ENCODE assay signal across 27 cellular contexts in the genomic region with DNA sequence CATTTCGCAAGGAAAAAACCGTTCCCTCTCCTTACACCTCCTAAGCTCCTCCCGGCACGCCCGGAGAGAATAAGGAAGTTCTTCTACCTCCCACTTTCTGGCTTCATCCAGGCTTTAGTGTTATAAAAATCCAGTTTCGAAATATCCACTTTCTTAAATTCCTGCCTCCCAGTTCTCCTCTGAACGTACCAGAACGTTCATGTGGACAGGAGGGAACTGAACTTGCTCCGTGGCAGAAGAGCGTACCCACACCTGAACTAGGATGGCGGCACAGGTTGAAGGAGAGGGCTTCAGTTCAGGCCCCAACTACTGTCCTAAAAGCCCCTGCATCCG. TPM values are rescaled to one million over a fixed set of nuclear protein-coding genes. Genes with fewer than 3 reads are reported as not detected.
DNase-seq lines count a peak whose midpoint lies in the region; ATAC-seq and TF ChIP-seq lines count a peak whose summit lies in the region.
"Had no signal": no experiment of that assay in that cellular context is flagged by ENCODE, and none has a peak within 500 bp of the region (broad histone marks: within the 10 kb centered on the region; RNA-seq: fewer than 3 reads in every experiment).

No MANE protein-coding gene starts in this region.

- H4K91ac ChIP-seq in neuronal stem cell (ENCODE audit: low read depth, low read length, poor library complexity): no peak overlapping the region

- peak overlapping the region; percentile 94 for H3K18ac ChIP-seq in neuronal stem cell (ENCODE audit: low read length)

- H3K4me1 ChIP-seq in iPS-18a (ENCODE audit: control insufficient read depth, low read depth, low read length): peaks cover 37% of the 10 kb centered on the region
- peaks cover 0 to 30% of the 10 kb centered on the region in 2 donors for H3K4me1 ChIP-seq in neuronal stem cell (ENCODE audit: control insufficient read depth in 2 of 2, insufficient read depth in 1 of 2, low read depth in 1 of 2, low read length in 2 of 2)
- H3K4me1 ChIP-seq in upper lobe of left lung: peaks cover 27 to 50% (median 38%) of the 10 kb centered on the region in 4 donors
- H3K4me1 ChIP-seq: pancreas had no signal

- H3K27me3 Mint-ChIP-seq in Calu3 (ENCODE audit: unreplicated experiment): peaks cover 91% of the 10 kb centered on the region
- peaks cover 93% of the 10 kb centered on the region for H3K27me3 Mint-ChIP-seq in WTC11 (ENCODE audit: low read depth)

- H2BK5ac ChIP-seq in neuronal stem cell (ENCODE audit: low read length): no peak overlapping the region

- H3K27me3 ChIP-seq in iPS-18a (ENCODE audit: control insufficient read depth, insufficient read depth, low read length): peaks cover 89% of the 10 kb centered on the region
- peaks cover 31 to 90% (median 54%) of the 10 kb centered on the region in 3 experiments for H3K27me3 ChIP-seq in neuronal stem cell (ENCODE audit: control insufficient read depth in 3 of 3, insufficient read depth in 3 of 3, low read depth in 1 of 3, low read length in 3 of 3)
- H3K27me3 ChIP-seq in upper lobe of left lung: peaks cover 4 to 61% (median 34%) of the 10 kb centered on the region in 4 donors

- no peak overlapping the region for H4K8ac ChIP-seq in neuronal stem cell (ENCODE audit: low read depth, low read length)

- ATAC-seq in WTC11: no peak
- ATAC-seq in upper lobe of left lung (ENCODE audit: low FRiP score in 2 of 2): no peak
- ATAC-seq: activated CD4-positive, CD25-positive, alpha-beta regulatory T cell treated with anti-CD3 and anti-CD28 coated beads, Interleukin-2, amount 50 U/mL, for 24 hours had no signal

- H3K79me1 ChIP-seq in neuronal stem cell (ENCODE audit: low read depth, low read length): no peaks in the 10 kb centered on the region

- H3K27ac ChIP-seq in iPS-18a (ENCODE audit: low read length) (no peak overlapping the region), neuronal stem cell (replicated peaks; ENCODE audit: low read length) (no peak overlapping the region), upper lobe of left lung (no peak overlapping the region)
- H3K27ac ChIP-seq: heart left ventricle, KMS-11, pancreas, right lobe of liver, uterus had no signal

- no peak overlapping the region for H2AK5ac ChIP-seq in neuronal stem cell (ENCODE audit: low read depth, low read length)

- no peak overlapping the region for H3K14ac ChIP-seq in neuronal stem cell (ENCODE audit: low read length)

- TF ChIP-seq EP300 in upper lobe of left lung (IDR thresholded peaks at IDR 0.05): no peak

- no peak overlapping the region for H3K27ac Mint-ChIP-seq in Calu3 (ENCODE audit: unreplicated experiment)
- no peak overlapping the region for H3K27ac Mint-ChIP-seq in WTC11
- H3K27ac Mint-ChIP-seq: activated T-cell treated with anti-CD3 and anti-CD28 coated beads, Interleukin-2, amount 50 U/mL, for 24 hours had no signal

- H3K4me3 ChIP-seq in iPS-18a (ENCODE audit: low read length): peak overlapping the region; percentile 58
- peak overlapping the region in 1 of 2 donors; percentile 72 for H3K4me3 ChIP-seq in neuronal stem cell (ENCODE audit: low read length in 2 of 2)
- no peak overlapping the region for H3K4me3 ChIP-seq in upper lobe of left lung
- H3K4me3 ChIP-seq: pancreas, right lobe of liver, uterus had no signal

- H3K36me3 ChIP-seq in iPS-18a (ENCODE audit: control insufficient read depth, low read depth, low read length) (no peaks in the 10 kb centered on the region), neuronal stem cell (replicated peaks in 1 of 2; ENCODE audit: control insufficient read depth in 2 of 2, insufficient read depth in 2 of 2, low read length in 2 of 2) (no peaks in the 10 kb centered on the region), upper lobe of left lung (no peaks in the 10 kb centered on the region)
- H3K36me3 ChIP-seq: heart left ventricle, pancreas, right lobe of liver, uterus had no signal

- peak overlapping the region; percentile 6 for H2BK120ac ChIP-seq in neuronal stem cell (ENCODE audit: low read depth, low read length)

- no peak overlapping the region for H3K9ac ChIP-seq in iPS-18a (ENCODE audit: low read length)
- no peak overlapping the region for H3K9ac ChIP-seq in neuronal stem cell (ENCODE audit: low read depth, low read length, poor library complexity)
- H3K9ac ChIP-seq: KMS-11 had no signal

- POLR2A ChIA-PET in WTC11 (lab: Charles Lee): no interaction called here

- H3K9me3 ChIP-seq in iPS-18a (ENCODE audit: control insufficient read depth, low read depth, low read length) (no peaks in the 10 kb centered on the region), neuronal stem cell (replicated peaks in 1 of 2; ENCODE audit: control insufficient read depth in 2 of 2, insufficient read depth in 1 of 2, low read depth in 1 of 2, low read length in 2 of 2) (no peaks in the 10 kb centered on the region), upper lobe of left lung (no peaks in the 10 kb centered on the region)
- H3K9me3 ChIP-seq: heart left ventricle, pancreas, right lobe of liver, uterus had no signal

- TF ChIP-seq POLR2A in upper lobe of left lung (IDR thresholded peaks at IDR 0.05): no peak

- no peak overlapping the region for H3K4ac ChIP-seq in neuronal stem cell (ENCODE audit: low read length)

- peak overlapping the region; percentile 21 for H3K23ac ChIP-seq in neuronal stem cell (ENCODE audit: low read depth, low read length, poor library complexity)

- H2BK12ac ChIP-seq in neuronal stem cell (ENCODE audit: low read length): no peak overlapping the region

- peak overlapping the region; percentile 90 for H2BK15ac ChIP-seq in neuronal stem cell (ENCODE audit: low read length)

- BruUV-seq in Calu3 (replicated peaks; lab: Mats Ljungman, UMichigan): no TSS peak

- no CpG with 5 or more reads among the region's 12 CpGs for WGBS in neuronal stem cell (ENCODE audit: extremely low coverage in 2 of 2, insufficient read length in 2 of 2, insufficient replicate concordance in 1 of 2), 2 donors
- WGBS in upper lobe of left lung, 2 donors: 4 to 17% methylated on average over 12 of the region's 12 CpGs

- intact Hi-C loops in Calu3 (cut with micrococcal nuclease; ENCODE audit: unreplicated experiment): no loop called here

- H3K36me3 Mint-ChIP-seq in Calu3 (ENCODE audit: insufficient read depth, unreplicated experiment) (no peaks in the 10 kb centered on the region), WTC11 (no peaks in the 10 kb centered on the region)

- H3K9me3 Mint-ChIP-seq in Calu3 (ENCODE audit: low read depth, unreplicated experiment): peaks cover 5% of the 10 kb centered on the region
- no peaks in the 10 kb centered on the region for H3K9me3 Mint-ChIP-seq in WTC11
- H3K9me3 Mint-ChIP-seq: activated T-cell treated with anti-CD3 and anti-CD28 coated beads, Interleukin-2, amount 50 U/mL, for 24 hours had no signal

- H3K4me1 Mint-ChIP-seq in Calu3 (ENCODE audit: low read depth, unreplicated experiment) (no peaks in the 10 kb centered on the region), WTC11 (peaks cover 77% of the 10 kb centered on the region)

- DNase-seq in Calu3 (no peak), WTC11 (ENCODE audit: low spot score) (no peak), neuronal stem cell (ENCODE audit: low spot score) (no peak), NCI-H510A (lab: John Stamatoyannopoulos, UW) (no peak), upper lobe of left lung (no peak)
- no peak for DNase-seq in activated T-cell treated with anti-CD3 and anti-CD28 coated beads, Interleukin-2, amount 50 U/mL, for 48 hours
- DNase-seq in activated CD4-positive, alpha-beta T cell treated with anti-CD3 and anti-CD28 coated beads, Interleukin-2, amount 50 U/mL, for 1 hour: no peak
- DNase-seq: activated CD8-positive, alpha-beta memory T cell treated with anti-CD3 and anti-CD28 coated beads for 24 hours; activated naive CD4-positive, alpha-beta T cell; activated T-cell treated with anti-CD3 and anti-CD28 coated beads, Interleukin-2, amount 50 U/mL, for 24 hours; amniotic stem cell; COR-L47; HCEC 1CT; heart left ventricle; kidney; NCI-H69; pancreas; right lobe of liver; uterus had no signal

- TF ChIP-seq CTCF in Calu3 (IDR thresholded peaks at IDR 0.05; ENCODE audit: unreplicated experiment) (no peak), WTC11 (IDR thresholded peaks at IDR 0.05) (no peak), upper lobe of left lung (IDR thresholded peaks at IDR 0.05) (no peak)

- CTCF ChIA-PET in Calu3 (lab: Charles Lee) (interaction anchor here (1.0 kb wide), 1 partner anchor 233 kb away, joined by 3 read pairs; no protein-coding TSS in a partner anchor), WTC11 (lab: Charles Lee) (interaction anchor here (1.0 to 7.9 kb wide), 6 partner anchors 8 to 223 kb away, joined by 3 to 137 read pairs (median 6); no protein-coding TSS in a partner anchor)

- peak overlapping the region; percentile 78 for H3K4me2 ChIP-seq in neuronal stem cell (ENCODE audit: insufficient read depth, low read length, poor library complexity, severe bottlenecking)
- H3K4me2 ChIP-seq: KMS-11 had no signal

- no peak overlapping the region for H2AFZ ChIP-seq in neuronal stem cell (ENCODE audit: low read length)

- peak overlapping the region; percentile 47 for H3K4me3 Mint-ChIP-seq in Calu3 (ENCODE audit: low read depth, unreplicated experiment)
- H3K4me3 Mint-ChIP-seq in WTC11: peak overlapping the region; percentile 69
- H3K4me3 Mint-ChIP-seq: activated T-cell treated with anti-CD3 and anti-CD28 coated beads, Interleukin-2, amount 50 U/mL, for 24 hours had no signal

TF ChIP-seq in WTC11, 78 proteins besides CTCF, POLR2A, EP300 and RAD21:
- TF ChIP-seq, protein P1, sequence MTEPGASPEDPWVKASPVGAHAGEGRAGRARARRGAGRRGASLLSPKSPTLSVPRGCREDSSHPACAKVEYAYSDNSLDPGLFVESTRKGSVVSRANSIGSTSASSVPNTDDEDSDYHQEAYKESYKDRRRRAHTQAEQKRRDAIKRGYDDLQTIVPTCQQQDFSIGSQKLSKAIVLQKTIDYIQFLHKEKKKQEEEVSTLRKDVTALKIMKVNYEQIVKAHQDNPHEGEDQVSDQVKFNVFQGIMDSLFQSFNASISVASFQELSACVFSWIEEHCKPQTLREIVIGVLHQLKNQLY (CRISPR knock-in tag; IDR thresholded peaks at IDR 0.05): no peak
- 0 out of 2 replicates have a peak, but pooled peaks have one; percentile 17 for TF ChIP-seq ETV6 (CRISPR knock-in tag; IDR thresholded peaks at IDR 0.05)

RNA-seq across cellular contexts. Expression of gene LMX1A, which starts 4.4 kb away (rescaled TPM):
- total RNA-seq in Calu3 (2022) (not detected in 2 replicates), WTC11 (2021) (not detected in 3 replicates), upper lobe of left lung (under 1 TPM in 2 of 6 donors, not detected in 4; 0.33 to 0.67 TPM)
- 0.03 TPM for polyA plus RNA-seq in neuronal stem cell (2013, experiment 1 of 2)
- 0.07 TPM for polyA plus RNA-seq in neuronal stem cell (2013, experiment 2 of 2)
- total RNA-seq: A673, endothelial cell of umbilical vein, kidney, lung microvascular endothelial cell, myocyte, pancreas had no signal
- polyA plus RNA-seq: BJ, endothelial cell of umbilical vein had no signal
